ENCODE assay signal across 10 cellular contexts in genomic region chr5:151966046-151966445, GRCh38. TPM values are rescaled to one million over a fixed set of nuclear protein-coding genes. Genes with fewer than 3 reads are reported as not detected.
"Had no signal": no experiment of that assay in that cellular context is flagged by ENCODE, and none has a peak within 500 bp of the region (broad histone marks: within the 10 kb centered on the region; RNA-seq: fewer than 3 reads in every experiment).

No MANE protein-coding gene starts in this region.

- H3K4me3 Mint-ChIP-seq: IgD-negative memory B cell had no signal

- H3K36me3 ChIP-seq: HAP-1 had no signal

- H3K4me3 ChIP-seq: GM23248, HAP-1 had no signal

- H3K36me3 Mint-ChIP-seq: IgD-negative memory B cell had no signal

- ATAC-seq: HCT116, HepG2 had no signal

- FAIRE-seq: HepG2 had no signal

- H3K27ac Mint-ChIP-seq: IgD-negative memory B cell had no signal

- DNase-seq: GM23248, GOT3, H7, KBM-7 had no signal

RNA-seq across cellular contexts. Expression of gene GLRA1, which starts 41.4 kb away (rescaled TPM):
- total RNA-seq: GM23248, H4, H7, HepG2, HT1080 had no signal
